Comparison of ENCODE assay signal across 19 cellular contexts in the genomic region with DNA sequence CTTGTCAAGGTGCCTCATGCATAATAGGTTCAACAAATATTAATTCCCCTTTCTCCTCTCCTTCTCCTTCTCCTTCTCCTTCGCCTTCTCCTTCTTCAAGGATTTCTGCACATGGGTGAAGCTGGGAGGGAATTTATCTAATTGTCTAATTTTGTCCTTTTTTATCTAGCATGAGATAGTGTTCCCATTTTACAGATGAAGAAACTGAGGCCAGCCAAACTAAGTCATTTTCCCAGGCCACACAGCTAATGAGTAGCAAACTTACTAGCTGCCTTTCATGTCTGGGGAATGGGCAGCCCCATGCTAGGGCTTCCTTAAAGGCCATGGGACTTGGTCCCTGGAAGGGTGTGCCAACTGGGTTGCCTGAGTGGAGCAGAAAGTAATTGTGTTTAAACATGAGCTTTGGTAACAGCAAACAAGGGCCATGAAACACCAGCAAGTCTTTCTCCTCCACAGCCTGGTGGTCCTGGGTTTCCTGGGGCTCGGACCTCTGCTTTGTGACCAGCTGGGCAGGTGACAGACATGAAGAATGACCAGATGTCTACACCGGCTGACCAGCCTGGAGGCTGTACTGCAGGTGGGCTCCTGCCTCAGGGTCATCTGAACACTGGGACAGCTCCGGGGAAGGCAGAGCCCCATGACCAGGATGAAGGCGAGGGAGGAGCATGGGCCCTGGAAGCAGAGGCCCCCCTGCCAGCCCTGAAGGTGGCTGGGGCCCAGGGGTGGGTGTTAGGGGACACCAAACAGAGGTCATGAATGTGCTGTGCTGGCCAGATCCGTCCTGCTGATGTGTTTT.
DNase-seq lines count a peak whose midpoint lies in the region; ATAC-seq, FAIRE-seq and TF ChIP-seq lines count a peak whose summit lies in the region.
"Had no signal": no experiment of that assay in that cellular context is flagged by ENCODE, and none has a peak within 500 bp of the region (broad histone marks: within the 10 kb centered on the region; RNA-seq: fewer than 3 reads in every experiment).

No MANE protein-coding gene starts in this region.

- DNase-seq in HTR-8/SVneo (ENCODE audit: insufficient read length, low spot score) (no peak), Peyer's patch (peak in 2 of 3 donors; percentile 26 to 28), left lobe of liver (ENCODE audit: low spot score) (peak; percentile 33), thoracic aorta (ENCODE audit: low spot score) (no peak), medulla oblongata (ENCODE audit: extremely low spot score) (no peak), NCI-H526 (lab: John Stamatoyannopoulos, UW) (no peak)
- DNase-seq: CD4-positive, CD25-positive, alpha-beta regulatory T cell; DMS153; HFFc6; Karpas-422; NCI-H1105; NCI-H1694; NCI-H2227 treated with DMSO at 0.1 percent for 48 hours; NCI-H524 treated with DMSO at 0.1 percent for 48 hours; SHP77 treated with DMSO at 0.1 percent for 48 hours had no signal

- H3K4me1 ChIP-seq in Peyer's patch (no peaks in the 10 kb centered on the region), thoracic aorta (ENCODE audit: control insufficient read depth in 1 of 2, low read depth in 2 of 2) (peaks cover 24 to 37% of the 10 kb centered on the region in 2 donors)
- H3K4me1 ChIP-seq: Caco-2 had no signal

- no peaks in the 10 kb centered on the region for H3K9me3 ChIP-seq in Peyer's patch
- H3K9me3 ChIP-seq in thoracic aorta = no peaks in the 10 kb centered on the region
- H3K9me3 ChIP-seq: Caco-2 had no signal

- no peaks in the 10 kb centered on the region for H3K27me3 ChIP-seq in Peyer's patch
- H3K27me3 ChIP-seq in thoracic aorta (replicated peaks; ENCODE audit: insufficient read depth) = no peaks in the 10 kb centered on the region

- H3K4me3 ChIP-seq in Peyer's patch (no peak overlapping the region), thoracic aorta (no peak overlapping the region)

- TF ChIP-seq POLR2A in Peyer's patch (IDR thresholded peaks at IDR 0.05) = no peak

- H3K36me3 ChIP-seq in Peyer's patch (no peaks in the 10 kb centered on the region), thoracic aorta (no peaks in the 10 kb centered on the region)

- ATAC-seq in left lobe of liver (no peak), thoracic aorta (ENCODE audit: insufficient number of reproducible peaks, low FRiP score, low read depth) (no peak), GM21717 (IDR thresholded peaks at IDR 0.05; ENCODE audit: unreplicated experiment) (no peak)

- H3K27ac ChIP-seq in Peyer's patch (no peak overlapping the region), thoracic aorta (peak overlapping the region; percentile 25 to 64)

- FAIRE-seq in HTR-8/SVneo (lab: Jason Lieb, UNC) = peak; percentile 36
- FAIRE-seq: GM12892, H1 had no signal

- no peak for TF ChIP-seq CTCF in Peyer's patch (IDR thresholded peaks at IDR 0.05)
- TF ChIP-seq CTCF in thoracic aorta (IDR thresholded peaks at IDR 0.05) = no peak

Comparison
In these comparisons a context has a peak if more than half of its experiments do, and no peak if none do; other contexts are left out.
1. DNase-seq: peak in Peyer's patch (2 of 3) and left lobe of liver (single experiment); none in HTR-8/SVneo (single experiment), thoracic aorta (single experiment), medulla oblongata (single experiment) and NCI-H526 (0 of 2).
2. H3K27ac ChIP-seq: peak in thoracic aorta (2 of 2); none in Peyer's patch (0 of 4).